Comparison of ENCODE assay signal across 9 cellular contexts in genomic region chr12:122867701-122868461, GRCh38. TPM values are rescaled to one million over a fixed set of nuclear protein-coding genes. Genes with fewer than 3 reads are reported as not detected.
DNase-seq lines count a peak whose midpoint lies in the region; ATAC-seq, FAIRE-seq and TF ChIP-seq lines count a peak whose summit lies in the region.
"Had no signal": no experiment of that assay in that cellular context is flagged by ENCODE, and none has a peak within 500 bp of the region (broad histone marks: within the 10 kb centered on the region; RNA-seq: fewer than 3 reads in every experiment).

No MANE protein-coding gene starts in this region.

- peaks cover 30 to 33% of the 10 kb centered on the region in 2 donors for H3K4me1 Mint-ChIP-seq in effector memory CD8-positive, alpha-beta T cell (ENCODE audit: low read depth in 2 of 2)

- FAIRE-seq in pancreas (lab: Jason Lieb, UNC) = no peak

- no peaks in the 10 kb centered on the region for H3K9me2 ChIP-seq in OCI-LY1 (ENCODE audit: low read depth, low read length)

- TF ChIP-seq CTCF in OCI-LY1 (IDR thresholded peaks at IDR 0.05; ENCODE audit: low read length) = peak; percentile 33; the same call in 1 of the 2 replicates
- peak in 2 of 4 donors; percentile 17 to 26 for TF ChIP-seq CTCF in pancreas (IDR thresholded peaks at IDR 0.05)

- H3K4me2 ChIP-seq in OCI-LY1 (ENCODE audit: low read length) = no peak overlapping the region

- no peak overlapping the region for H3K27ac ChIP-seq in OCI-LY1 (ENCODE audit: low read depth, low read length, poor library complexity, severe bottlenecking)
- H3K27ac ChIP-seq in pancreas = peak overlapping the region; percentile 63 to 85 (median 76)

- H3K36me3 Mint-ChIP-seq in effector memory CD8-positive, alpha-beta T cell (ENCODE audit: insufficient read depth) = peaks cover 87% of the 10 kb centered on the region

- peaks cover 18% of the 10 kb centered on the region; the same call in 1 of the 2 replicates for H3K27me3 ChIP-seq in OCI-LY1 (ENCODE audit: insufficient read depth, low read length)
- H3K27me3 ChIP-seq in pancreas = no peaks in the 10 kb centered on the region

- no peak overlapping the region for H3K9ac ChIP-seq in OCI-LY1 (ENCODE audit: low read length)

- H3K9me3 ChIP-seq in OCI-LY1 (ENCODE audit: low read length) = no peaks in the 10 kb centered on the region
- no peaks in the 10 kb centered on the region for H3K9me3 ChIP-seq in pancreas

- H3K36me3 ChIP-seq in OCI-LY1 (ENCODE audit: insufficient read depth, low read length) (no peaks in the 10 kb centered on the region; the same call in 1 of the 2 replicates), pancreas (peaks cover 0 to 15% (median 0%) of the 10 kb centered on the region in 3 donors)

- H3K4me3 Mint-ChIP-seq in effector memory CD8-positive, alpha-beta T cell = no peak overlapping the region
- H3K4me3 Mint-ChIP-seq: brain had no signal

- no peaks in the 10 kb centered on the region for H3K27me3 Mint-ChIP-seq in effector memory CD8-positive, alpha-beta T cell
- H3K27me3 Mint-ChIP-seq: brain had no signal

- H3F3A ChIP-seq in OCI-LY1 (ENCODE audit: insufficient read depth, low read length) = no peaks in the 10 kb centered on the region

- H3K27ac Mint-ChIP-seq in effector memory CD8-positive, alpha-beta T cell = peak overlapping the region in 1 of 2 donors; percentile 86

- intact Hi-C loops in pancreas (cut with DNase I) = loop anchor here in 1 of 3 donors (10.0 kb wide), 1 partner anchor 367 kb away; the partner anchor contains the start of genes MPHOSPH9 and MTRFR

- 13 to 17% methylated on average over 33 of the region's 33 CpGs for whole genome bisulfite sequencing in pancreas, 2 donors

- H2AFZ ChIP-seq in OCI-LY1 (ENCODE audit: low read length) = no peak overlapping the region

- ATAC-seq in esophagus mucosa = peak; percentile 62
- ATAC-seq in pancreas = peak; percentile 65 to 80 (median 73)
- ATAC-seq in effector memory CD8-positive, alpha-beta T cell (replicated peaks) = no peak
- no peak for ATAC-seq in GM18517 (IDR thresholded peaks at IDR 0.05; ENCODE audit: unreplicated experiment)

- DNase-seq in ELR (ENCODE audit: low read depth) (peak; percentile 48), pancreas (peak; percentile 81 to 96 (median 92)), NCI-H1436 (lab: John Stamatoyannopoulos, UW) (no peak)
- DNase-seq in effector memory CD8-positive, alpha-beta T cell = no peak
- DNase-seq in activated CD8-positive, alpha-beta memory T cell treated with anti-CD3 and anti-CD28 coated beads for 24 hours = no peak

- H3K4me1 ChIP-seq in OCI-LY1 (ENCODE audit: insufficient read depth, low read length, severe bottlenecking) = peaks cover 9% of the 10 kb centered on the region
- H3K4me1 ChIP-seq in pancreas = peaks cover 51 to 81% (median 69%) of the 10 kb centered on the region in 3 donors

- H3K9me3 Mint-ChIP-seq in effector memory CD8-positive, alpha-beta T cell = no peaks in the 10 kb centered on the region
- H3K9me3 Mint-ChIP-seq: brain had no signal

- H3K4me3 ChIP-seq in OCI-LY1 (ENCODE audit: low read depth, low read length, poor library complexity, severe bottlenecking) (no peak overlapping the region), pancreas (no peak overlapping the region)

- no peaks in the 10 kb centered on the region for H4K20me1 ChIP-seq in OCI-LY1 (ENCODE audit: insufficient read depth, low read length)

- no peaks in the 10 kb centered on the region for H3K79me2 ChIP-seq in OCI-LY1 (ENCODE audit: insufficient read depth, low read length)

RNA-seq across cellular contexts. Expression of gene VPS37B, which starts 28.0 kb away (rescaled TPM):
- 51.4 TPM for total RNA-seq in esophagus mucosa
- total RNA-seq in pancreas = 10 to 100 TPM; 13.5 to 20.2 (median 17.3) TPM
- 10 to 100 TPM; 27.4 to 30.1 TPM for polyA plus RNA-seq in pancreas

RNA-seq across cellular contexts. Expression of gene HIP1R, which starts 32.6 kb away (rescaled TPM):
- total RNA-seq in esophagus mucosa (26.4 TPM), pancreas (10 to 100 TPM; 41.0 to 96.3 (median 47.9) TPM)
- polyA plus RNA-seq in pancreas = 100 to 1,000 TPM; 158 to 206 TPM

Comparison
In these comparisons a context has a peak if more than half of its experiments do, and no peak if none do; other contexts are left out.
1. DNase-seq: peak in ELR (single experiment) and pancreas (6 of 6); none in effector memory CD8-positive, alpha-beta T cell (0 of 3), activated CD8-positive, alpha-beta memory T cell treated with anti-CD3 and anti-CD28 coated beads for 24 hours (single experiment) and NCI-H1436 (single experiment).
2. ATAC-seq: peak in esophagus mucosa (single experiment) and pancreas (4 of 4); none in effector memory CD8-positive, alpha-beta T cell (single experiment) and GM18517 (single experiment).